In genomic region chr17:17467720-17468119, GRCh38 we compare ENCODE assay signal across 17 cellular contexts. TPM values are rescaled to one million over a fixed set of nuclear protein-coding genes. Genes with fewer than 3 reads are reported as not detected.
DNase-seq lines count a peak whose midpoint lies in the region; ATAC-seq, FAIRE-seq and TF ChIP-seq lines count a peak whose summit lies in the region.
"Had no signal": no experiment of that assay in that cellular context is flagged by ENCODE, and none has a peak within 500 bp of the region (broad histone marks: within the 10 kb centered on the region; RNA-seq: fewer than 3 reads in every experiment).

No MANE protein-coding gene starts in this region.

- ATAC-seq in CD4-positive, alpha-beta T cell (ENCODE audit: poor library complexity), result no peak
- no peak for ATAC-seq in GM21786 (IDR thresholded peaks at IDR 0.05; ENCODE audit: unreplicated experiment)
- ATAC-seq: Panc1; stimulated activated memory B cell treated with anti-CD40 and anti-IgM and Interleukin-4, amounts not matched to agents 10 μg/mL and 1 μg/mL and 100 μg/mL, for 72 hours had no signal

- FAIRE-seq in H54 (lab: Jason Lieb, UNC), result no peak
- FAIRE-seq in small intestine (lab: Jason Lieb, UNC), result no peak
- FAIRE-seq: islet of Langerhans had no signal

- H3K27me3 Mint-ChIP-seq in activated T-helper 1 cell treated with anti-CD3 and anti-CD28 coated beads, Interleukin-12 subunit alpha, Interleukin-12 subunit beta, Interleukin-2, Interleukin-4 antibody, amounts not matched to agents 30 ng/mL and 10 ng/mL and 1 ng/mL, durations not matched to agents 14 hours and 24 hours and 36 hours (ENCODE audit: insufficient read depth), result peaks cover 11% of the 10 kb centered on the region
- H3K27me3 Mint-ChIP-seq in CD4-positive, alpha-beta T cell, result peaks cover 14% of the 10 kb centered on the region

- H3K27ac Mint-ChIP-seq in activated T-helper 1 cell treated with anti-CD3 and anti-CD28 coated beads, Interleukin-12 subunit alpha, Interleukin-12 subunit beta, Interleukin-2, Interleukin-4 antibody, amounts not matched to agents 30 ng/mL and 10 ng/mL and 1 ng/mL, durations not matched to agents 14 hours and 24 hours and 36 hours, result no peak overlapping the region
- H3K27ac Mint-ChIP-seq in CD4-positive, alpha-beta T cell, result no peak overlapping the region
- H3K27ac Mint-ChIP-seq: stimulated activated memory B cell treated with anti-CD40 and anti-IgM and Interleukin-4, amounts not matched to agents 10 μg/mL and 1 μg/mL and 100 μg/mL, for 72 hours had no signal

- H3K9me3 ChIP-seq in small intestine (ENCODE audit: control insufficient read depth, low read depth), result no peaks in the 10 kb centered on the region
- no peaks in the 10 kb centered on the region for H3K9me3 ChIP-seq in CD4-positive, alpha-beta T cell (ENCODE audit: control insufficient read depth, low read length)
- H3K9me3 ChIP-seq: vagina had no signal

- WGBS in small intestine, 3 donors, result 23 to 54% (median 29%) methylated on average over 5 of the region's 5 CpGs

- TF ChIP-seq CTCF in choroid plexus epithelial cell (conservative IDR thresholded peaks at IDR 0.05; ENCODE audit: low read depth, low read length), result no peak
- no peak for TF ChIP-seq CTCF in CD4-positive, alpha-beta T cell (IDR thresholded peaks at IDR 0.05)

- peak; percentile 35 for DNase-seq in H54 (ENCODE audit: insufficient read length, low spot score)
- DNase-seq in NCI-H82 treated with DMSO at 0.1 percent for 48 hours (lab: John Stamatoyannopoulos, UW; ENCODE audit: unreplicated experiment), result peak; percentile 58
- DNase-seq in choroid plexus epithelial cell (ENCODE audit: low read depth), result peak; percentile 15
- peak; percentile 89 for DNase-seq in small intestine
- DNase-seq in activated T-helper 1 cell treated with anti-CD3 and anti-CD28 coated beads, Interleukin-12 subunit alpha, Interleukin-12 subunit beta, Interleukin-2, Interleukin-4 antibody, amounts not matched to agents 30 ng/mL and 10 ng/mL and 1 ng/mL, durations not matched to agents 14 hours and 24 hours and 36 hours (ENCODE audit: low spot score), result no peak
- DNase-seq in CD4-positive, alpha-beta T cell, result no peak
- DNase-seq: activated CD4-positive, CD25-positive, alpha-beta regulatory T cell treated with anti-CD3 and anti-CD28 coated beads, Interleukin-2, amount 50 U/mL, for 72 hours; NCI-H146; NCI-H526 treated with DMSO at 0.1 percent for 48 hours; T-helper 1 cell had no signal

- H3K36me3 Mint-ChIP-seq in activated T-helper 1 cell treated with anti-CD3 and anti-CD28 coated beads, Interleukin-12 subunit alpha, Interleukin-12 subunit beta, Interleukin-2, Interleukin-4 antibody, amounts not matched to agents 30 ng/mL and 10 ng/mL and 1 ng/mL, durations not matched to agents 14 hours and 24 hours and 36 hours (ENCODE audit: low read depth), result no peaks in the 10 kb centered on the region
- no peaks in the 10 kb centered on the region for H3K36me3 Mint-ChIP-seq in CD4-positive, alpha-beta T cell (ENCODE audit: low read depth)
- H3K36me3 Mint-ChIP-seq: stimulated activated memory B cell treated with anti-CD40 and anti-IgM and Interleukin-4, amounts not matched to agents 10 μg/mL and 1 μg/mL and 100 μg/mL, for 72 hours had no signal

- intact Hi-C loops in activated T-helper 1 cell treated with anti-CD3 and anti-CD28 coated beads, Interleukin-12 subunit alpha, Interleukin-12 subunit beta, Interleukin-2, Interleukin-4 antibody, amounts not matched to agents 30 ng/mL and 10 ng/mL and 1 ng/mL, durations not matched to agents 14 hours and 24 hours and 36 hours (cut with micrococcal nuclease), result no loop called here
- intact Hi-C loops in CD4-positive, alpha-beta T cell (cut with DNase I, micrococcal nuclease), result no loop called here

- no peak for TF ChIP-seq POLR2A in H54 (IDR thresholded peaks at IDR 0.05; ENCODE audit: low read depth, low read length)

- H3K4me1 ChIP-seq in small intestine (ENCODE audit: control insufficient read depth in 2 of 2, insufficient read depth in 1 of 2, low read depth in 1 of 2, low read length in 1 of 2), result no peaks in the 10 kb centered on the region
- H3K4me1 ChIP-seq: vagina had no signal

- no peaks in the 10 kb centered on the region for H3K27me3 ChIP-seq in small intestine (ENCODE audit: control insufficient read depth in 2 of 2, insufficient read depth in 2 of 2, low read length in 2 of 2)
- peaks cover 8% of the 10 kb centered on the region for H3K27me3 ChIP-seq in CD4-positive, alpha-beta T cell (ENCODE audit: control insufficient read depth, insufficient read depth, low read length)
- H3K27me3 ChIP-seq: vagina had no signal

- no peaks in the 10 kb centered on the region for H3K4me1 Mint-ChIP-seq in activated T-helper 1 cell treated with anti-CD3 and anti-CD28 coated beads, Interleukin-12 subunit alpha, Interleukin-12 subunit beta, Interleukin-2, Interleukin-4 antibody, amounts not matched to agents 30 ng/mL and 10 ng/mL and 1 ng/mL, durations not matched to agents 14 hours and 24 hours and 36 hours (ENCODE audit: low read depth)
- no peaks in the 10 kb centered on the region for H3K4me1 Mint-ChIP-seq in CD4-positive, alpha-beta T cell (ENCODE audit: low read depth)
- H3K4me1 Mint-ChIP-seq: stimulated activated memory B cell treated with anti-CD40 and anti-IgM and Interleukin-4, amounts not matched to agents 10 μg/mL and 1 μg/mL and 100 μg/mL, for 72 hours had no signal

- H3K36me3 ChIP-seq in small intestine (ENCODE audit: control insufficient read depth in 2 of 2, insufficient read depth in 2 of 2, low read length in 2 of 2), result no peaks in the 10 kb centered on the region
- H3K36me3 ChIP-seq: vagina had no signal

- no peak overlapping the region for H3K4me3 Mint-ChIP-seq in activated T-helper 1 cell treated with anti-CD3 and anti-CD28 coated beads, Interleukin-12 subunit alpha, Interleukin-12 subunit beta, Interleukin-2, Interleukin-4 antibody, amounts not matched to agents 30 ng/mL and 10 ng/mL and 1 ng/mL, durations not matched to agents 14 hours and 24 hours and 36 hours
- H3K4me3 Mint-ChIP-seq in CD4-positive, alpha-beta T cell, result no peak overlapping the region
- H3K4me3 Mint-ChIP-seq: stimulated activated memory B cell treated with anti-CD40 and anti-IgM and Interleukin-4, amounts not matched to agents 10 μg/mL and 1 μg/mL and 100 μg/mL, for 72 hours had no signal

- POLR2A ChIA-PET in CD4-positive, alpha-beta T cell (lab: Charles Lee), result no interaction called here

- no peak overlapping the region for H3K4me3 ChIP-seq in choroid plexus epithelial cell (ENCODE audit: low read depth, low read length)
- H3K4me3 ChIP-seq in small intestine (ENCODE audit: low read depth in 1 of 2, low read length in 2 of 2), result no peak overlapping the region
- H3K4me3 ChIP-seq: vagina had no signal

- CTCF ChIA-PET in CD4-positive, alpha-beta T cell (lab: Charles Lee), result interaction anchor here (1.5 kb wide), 1 partner anchor 29 kb away, joined by 4 read pairs; no protein-coding TSS in a partner anchor

- no peaks in the 10 kb centered on the region for H3K9me3 Mint-ChIP-seq in activated T-helper 1 cell treated with anti-CD3 and anti-CD28 coated beads, Interleukin-12 subunit alpha, Interleukin-12 subunit beta, Interleukin-2, Interleukin-4 antibody, amounts not matched to agents 30 ng/mL and 10 ng/mL and 1 ng/mL, durations not matched to agents 14 hours and 24 hours and 36 hours
- no peaks in the 10 kb centered on the region for H3K9me3 Mint-ChIP-seq in CD4-positive, alpha-beta T cell

- no peak overlapping the region for H3K27ac ChIP-seq in small intestine (ENCODE audit: low read depth in 1 of 2, low read length in 1 of 2)
- H3K27ac ChIP-seq in CD4-positive, alpha-beta T cell (ENCODE audit: low read depth, low read length), result no peak overlapping the region
- H3K27ac ChIP-seq: C4-2B, KMS-11, vagina had no signal

RNA-seq across cellular contexts. Expression of gene MED9, which starts 9.1 kb away (rescaled TPM):
- polyA plus RNA-seq in small intestine, result 10 to 100 TPM; 11.6 to 17.4 (median 16.3) TPM
- 13.8 and 15.2 TPM in 2 replicates for total RNA-seq in activated T-helper 1 cell treated with anti-CD3 and anti-CD28 coated beads, Interleukin-12 subunit alpha, Interleukin-12 subunit beta, Interleukin-2, Interleukin-4 antibody, amounts not matched to agents 30 ng/mL and 10 ng/mL and 1 ng/mL, durations not matched to agents 14 hours and 24 hours and 36 hours
- total RNA-seq in CD4-positive, alpha-beta T cell, result 10 to 100 TPM; 27.0 to 27.9 TPM

RNA-seq across cellular contexts. Expression of gene RASD1, which starts 28.5 kb away (rescaled TPM):
- 10 to 100 TPM in 1 of 3 donors, 1 to 10 TPM in 2; 4.9 to 11.4 (median 7.6) TPM for polyA plus RNA-seq in small intestine
- total RNA-seq in activated T-helper 1 cell treated with anti-CD3 and anti-CD28 coated beads, Interleukin-12 subunit alpha, Interleukin-12 subunit beta, Interleukin-2, Interleukin-4 antibody, amounts not matched to agents 30 ng/mL and 10 ng/mL and 1 ng/mL, durations not matched to agents 14 hours and 24 hours and 36 hours, result 10.1 and 12.9 TPM in 2 replicates
- 1 to 10 TPM; 1.8 to 2.0 TPM for total RNA-seq in CD4-positive, alpha-beta T cell

Comparison
In these comparisons a context has a peak if more than half of its experiments do, and no peak if none do; other contexts are left out.
1. DNase-seq: peak in H54 (single experiment), NCI-H82 treated with DMSO at 0.1 percent for 48 hours (single experiment), choroid plexus epithelial cell (single experiment) and small intestine (single experiment); none in activated T-helper 1 cell treated with anti-CD3 and anti-CD28 coated beads, Interleukin-12 subunit alpha, Interleukin-12 subunit beta, Interleukin-2, Interleukin-4 antibody, amounts not matched to agents 30 ng/mL and 10 ng/mL and 1 ng/mL, durations not matched to agents 14 hours and 24 hours and 36 hours (single experiment) and CD4-positive, alpha-beta T cell (0 of 10).